In the genomic region with DNA sequence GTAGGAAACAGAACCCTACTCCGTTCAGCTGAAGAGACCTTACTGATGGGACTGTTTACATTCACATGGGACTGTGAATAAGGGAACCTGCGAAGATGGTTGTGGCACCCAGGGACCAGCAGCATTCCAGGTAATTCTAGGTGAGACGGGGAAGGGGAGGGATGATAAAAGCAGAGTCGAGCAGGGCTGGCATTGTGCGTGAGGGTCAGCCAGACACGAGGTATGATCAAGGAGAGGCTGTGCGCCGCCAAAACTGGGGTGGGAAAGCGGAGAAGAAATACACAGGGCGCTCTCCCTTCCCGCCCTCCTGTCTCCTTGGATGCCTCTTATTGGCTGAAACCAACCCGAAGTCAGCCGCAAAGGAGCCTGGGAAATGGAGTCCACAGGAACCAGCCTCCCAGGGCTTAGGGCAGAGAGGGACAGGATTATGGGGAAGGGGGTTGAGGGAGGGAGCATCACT, we compare ENCODE assay signal across 8 cellular contexts. TPM values are rescaled to one million over a fixed set of nuclear protein-coding genes. Genes with fewer than 3 reads are reported as not detected.
DNase-seq lines count a peak whose midpoint lies in the region; ATAC-seq and TF ChIP-seq lines count a peak whose summit lies in the region.

No MANE protein-coding gene starts in this region.

- no peaks in the 10 kb centered on the region for H3K9me2 ChIP-seq in GM23338 (ENCODE audit: insufficient read depth)
- H3K9me2 ChIP-seq in Loucy (replicated peaks; ENCODE audit: low read depth, low read length) = no peaks in the 10 kb centered on the region

- intact Hi-C loops in left cardiac atrium (cut with DNase I) = no loop called here
- intact Hi-C loops in posterior vena cava (cut with DNase I) = no loop called here

- H3K27me3 Mint-ChIP-seq in GM23338 (ENCODE audit: insufficient read depth, low read depth, poor library complexity) = peaks cover 10% of the 10 kb centered on the region
- H3K27me3 Mint-ChIP-seq in activated naive CD8-positive, alpha-beta T cell treated with anti-CD3 and anti-CD28 coated beads, Interleukin-2, amount 10 ng/mL, durations not matched to agents 7 days and 5 days = peaks cover 28% of the 10 kb centered on the region

- in situ Hi-C loops in G401 (cut with HindIII; ENCODE audit: low sequenced_read_pairs) = no loop called here

- no peak overlapping the region for H3K9ac ChIP-seq in Loucy (ENCODE audit: low read depth, low read length, poor library complexity, severe bottlenecking)

- DNase-seq in G401 (ENCODE audit: low spot score) (peak; percentile 93), GM23338 (ENCODE audit: low spot score) (peak; percentile 97), left cardiac atrium (peak; percentile 80), posterior vena cava (ENCODE audit: low spot score) (peak; percentile 85), ureter (ENCODE audit: low spot score) (peak; percentile 59)
- DNase-seq in activated naive CD8-positive, alpha-beta T cell treated with anti-CD3 and anti-CD28 coated beads, Interleukin-2, amount 10 ng/mL, durations not matched to agents 7 days and 5 days = peak; percentile 55

- H3F3A ChIP-seq in GM23338 (replicated peaks; ENCODE audit: low read depth) = no peaks in the 10 kb centered on the region
- no peaks in the 10 kb centered on the region for H3F3A ChIP-seq in Loucy (ENCODE audit: low read depth)

- H3K27me3 ChIP-seq in GM23338 (ENCODE audit: insufficient read depth) (no peaks in the 10 kb centered on the region), Loucy (ENCODE audit: insufficient read depth, low read length, poor library complexity, severe bottlenecking) (no peaks in the 10 kb centered on the region)

- H4K20me1 ChIP-seq in GM23338 (replicated peaks; ENCODE audit: insufficient read depth) = no peaks in the 10 kb centered on the region
- H4K20me1 ChIP-seq in Loucy (ENCODE audit: insufficient read depth, low read length, poor library complexity, severe bottlenecking) = no peaks in the 10 kb centered on the region

- H3K4me1 ChIP-seq in GM23338 (ENCODE audit: insufficient read depth) (peaks cover 17% of the 10 kb centered on the region), Loucy (ENCODE audit: insufficient read depth, low read length, poor library complexity, severe bottlenecking) (no peaks in the 10 kb centered on the region)

- H3K79me2 ChIP-seq in GM23338 (replicated peaks; ENCODE audit: insufficient read depth) = no peaks in the 10 kb centered on the region
- no peaks in the 10 kb centered on the region for H3K79me2 ChIP-seq in Loucy (ENCODE audit: insufficient read depth, low read length)

- no peaks in the 10 kb centered on the region for H3K9me3 Mint-ChIP-seq in GM23338
- no peaks in the 10 kb centered on the region for H3K9me3 Mint-ChIP-seq in activated naive CD8-positive, alpha-beta T cell treated with anti-CD3 and anti-CD28 coated beads, Interleukin-2, amount 10 ng/mL, durations not matched to agents 7 days and 5 days

- no peak overlapping the region for H3K27ac ChIP-seq in GM23338 (ENCODE audit: low read depth)

- H3K36me3 Mint-ChIP-seq in GM23338 (ENCODE audit: low read depth) = no peaks in the 10 kb centered on the region
- H3K36me3 Mint-ChIP-seq in activated naive CD8-positive, alpha-beta T cell treated with anti-CD3 and anti-CD28 coated beads, Interleukin-2, amount 10 ng/mL, durations not matched to agents 7 days and 5 days = no peaks in the 10 kb centered on the region

- ATAC-seq in GM23338 (peak; percentile 99), SK-N-SH treated with all-trans-retinoic acid at 6 μM for 48 hours (peak; percentile 100), left cardiac atrium (peak; percentile 95 to 98)
- ATAC-seq in activated naive CD8-positive, alpha-beta T cell treated with anti-CD3 and anti-CD28 coated beads, Interleukin-2, amount 10 ng/mL, durations not matched to agents 7 days and 5 days (ENCODE audit: low read depth) = peak; percentile 90

- POLR2A ChIA-PET in activated naive CD8-positive, alpha-beta T cell treated with anti-CD3 and anti-CD28 coated beads, Interleukin-2, amount 10 ng/mL, durations not matched to agents 7 days and 5 days (lab: Charles Lee) = no interaction called here

- peak overlapping the region; percentile 81; the same call in 1 of the 2 replicates for H3K27ac Mint-ChIP-seq in GM23338
- peak overlapping the region; percentile 44 for H3K27ac Mint-ChIP-seq in activated naive CD8-positive, alpha-beta T cell treated with anti-CD3 and anti-CD28 coated beads, Interleukin-2, amount 10 ng/mL, durations not matched to agents 7 days and 5 days

- H3K4me3 ChIP-seq in GM23338 = peak overlapping the region; percentile 56
- H3K4me3 ChIP-seq in Loucy (ENCODE audit: low read length, poor library complexity, severe bottlenecking) = peak overlapping the region; percentile 60

- H3K36me3 ChIP-seq in GM23338 (ENCODE audit: insufficient read depth) = no peaks in the 10 kb centered on the region
- no peaks in the 10 kb centered on the region for H3K36me3 ChIP-seq in Loucy (ENCODE audit: insufficient read depth, low read length)

- H3K4me3 Mint-ChIP-seq in GM23338 = peak overlapping the region; percentile 92
- H3K4me3 Mint-ChIP-seq in activated naive CD8-positive, alpha-beta T cell treated with anti-CD3 and anti-CD28 coated beads, Interleukin-2, amount 10 ng/mL, durations not matched to agents 7 days and 5 days = peak overlapping the region; percentile 85

- peaks cover 17% of the 10 kb centered on the region for H3K4me1 Mint-ChIP-seq in GM23338
- H3K4me1 Mint-ChIP-seq in activated naive CD8-positive, alpha-beta T cell treated with anti-CD3 and anti-CD28 coated beads, Interleukin-2, amount 10 ng/mL, durations not matched to agents 7 days and 5 days = peaks cover 14% of the 10 kb centered on the region

- no peak for TF ChIP-seq CTCF in GM23338 (conservative IDR thresholded peaks at IDR 0.05; ENCODE audit: low read depth in 2 of 2)
- no peak for TF ChIP-seq CTCF in Loucy (conservative IDR thresholded peaks at IDR 0.05; ENCODE audit: low read length)

- peak overlapping the region; percentile 91 for H2AFZ ChIP-seq in GM23338
- peak overlapping the region; percentile 91 for H2AFZ ChIP-seq in Loucy (ENCODE audit: low read length)

- no peaks in the 10 kb centered on the region for H3K9me3 ChIP-seq in Loucy (ENCODE audit: insufficient read depth, low read depth, low read length)

- H3K4me2 ChIP-seq in GM23338 (peak overlapping the region; percentile 83), Loucy (ENCODE audit: low read depth, low read length, poor library complexity, severe bottlenecking) (peak overlapping the region; percentile 69)

TF ChIP-seq in GM23338, 12 proteins besides CTCF, POLR2A, EP300 and RAD21:
- TF ChIP-seq, protein P1, sequence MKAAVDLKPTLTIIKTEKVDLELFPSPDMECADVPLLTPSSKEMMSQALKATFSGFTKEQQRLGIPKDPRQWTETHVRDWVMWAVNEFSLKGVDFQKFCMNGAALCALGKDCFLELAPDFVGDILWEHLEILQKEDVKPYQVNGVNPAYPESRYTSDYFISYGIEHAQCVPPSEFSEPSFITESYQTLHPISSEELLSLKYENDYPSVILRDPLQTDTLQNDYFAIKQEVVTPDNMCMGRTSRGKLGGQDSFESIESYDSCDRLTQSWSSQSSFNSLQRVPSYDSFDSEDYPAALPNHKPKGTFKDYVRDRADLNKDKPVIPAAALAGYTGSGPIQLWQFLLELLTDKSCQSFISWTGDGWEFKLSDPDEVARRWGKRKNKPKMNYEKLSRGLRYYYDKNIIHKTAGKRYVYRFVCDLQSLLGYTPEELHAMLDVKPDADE (IDR thresholded peaks at IDR 0.05) = peak; percentile 50; the same call in 1 of the 2 replicates
- TF ChIP-seq CREB1 (CRISPR knock-in tag; IDR thresholded peaks at IDR 0.05; ENCODE audit: low read depth) (no peak), POLR2AphosphoS5 (IDR thresholded peaks at IDR 0.05; ENCODE audit: low read depth) (peak; percentile 69)

TF ChIP-seq in SK-N-SH treated with all-trans-retinoic acid at 6 μM for 48 hours, 23 proteins besides CTCF, POLR2A, EP300 and RAD21 (continues in another document):
- TF ChIP-seq ZNF8 (CRISPR knock-in tag; IDR thresholded peaks at IDR 0.05) (no peak), SNAI2 (CRISPR knock-in tag; IDR thresholded peaks at IDR 0.05) (no peak), ZFP30 (CRISPR knock-in tag; IDR thresholded peaks at IDR 0.05) (no peak), GLIS3 (CRISPR knock-in tag; IDR thresholded peaks at IDR 0.05) (no peak), ZNF70 (CRISPR knock-in tag; IDR thresholded peaks at IDR 0.05) (no peak), ZFP3 (CRISPR knock-in tag; IDR thresholded peaks at IDR 0.05) (no peak), TOX (CRISPR knock-in tag; IDR thresholded peaks at IDR 0.05; ENCODE audit: borderline replicate concordance) (no peak), CSDC2 (CRISPR knock-in tag; IDR thresholded peaks at IDR 0.05) (no peak)
- TF ChIP-seq, protein P2, sequence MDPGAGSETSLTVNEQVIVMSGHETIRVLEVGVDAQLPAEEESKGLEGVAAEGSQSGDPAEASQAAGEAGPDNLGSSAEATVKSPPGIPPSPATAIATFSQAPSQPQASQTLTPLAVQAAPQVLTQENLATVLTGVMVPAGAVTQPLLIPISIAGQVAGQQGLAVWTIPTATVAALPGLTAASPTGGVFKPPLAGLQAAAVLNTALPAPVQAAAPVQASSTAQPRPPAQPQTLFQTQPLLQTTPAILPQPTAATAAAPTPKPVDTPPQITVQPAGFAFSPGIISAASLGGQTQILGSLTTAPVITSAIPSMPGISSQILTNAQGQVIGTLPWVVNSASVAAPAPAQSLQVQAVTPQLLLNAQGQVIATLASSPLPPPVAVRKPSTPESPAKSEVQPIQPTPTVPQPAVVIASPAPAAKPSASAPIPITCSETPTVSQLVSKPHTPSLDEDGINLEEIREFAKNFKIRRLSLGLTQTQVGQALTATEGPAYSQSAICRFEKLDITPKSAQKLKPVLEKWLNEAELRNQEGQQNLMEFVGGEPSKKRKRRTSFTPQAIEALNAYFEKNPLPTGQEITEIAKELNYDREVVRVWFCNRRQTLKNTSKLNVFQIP (CRISPR knock-in tag; IDR thresholded peaks at IDR 0.05; ENCODE audit: borderline replicate concordance, low read depth) = no peak

RNA-seq across cellular contexts. Expression of a gene that starts 38.4 kb away (rescaled TPM):
- total RNA-seq in G401 (2014; rRNA removed; shearing (Covaris generic)) = 23.9 and 34.4 TPM in 2 replicates
- 102 and 112 TPM in 2 replicates for total RNA-seq in GM23338 (2014; rRNA removed; shearing (Covaris generic))
- 40.5 and 44.7 TPM in 2 replicates for polyA plus RNA-seq in GM23338 (2016; fragmentation: Nextera tagmentation; extraction: Ambion mirVana)
- 10 to 100 TPM; 64.2 to 67.7 TPM for total RNA-seq in activated naive CD8-positive, alpha-beta T cell treated with anti-CD3 and anti-CD28 coated beads, Interleukin-2, amount 10 ng/mL, durations not matched to agents 7 days and 5 days
- total RNA-seq in left cardiac atrium = 10 to 100 TPM; 30.6 to 32.3 TPM
- total RNA-seq in posterior vena cava = 10 to 100 TPM; 39.9 to 41.8 TPM
- total RNA-seq in ureter = 64.1 TPM

RNA-seq across cellular contexts. Expression of a gene that starts 58.6 kb away (rescaled TPM):
- not detected in 2 replicates for total RNA-seq in G401 (2014; rRNA removed; shearing (Covaris generic))
- not detected in 2 replicates for total RNA-seq in GM23338 (2014; rRNA removed; shearing (Covaris generic))
- polyA plus RNA-seq in GM23338 (2016; fragmentation: Nextera tagmentation; extraction: Ambion mirVana) = not detected in 2 replicates
- not detected for total RNA-seq in activated naive CD8-positive, alpha-beta T cell treated with anti-CD3 and anti-CD28 coated beads, Interleukin-2, amount 10 ng/mL, durations not matched to agents 7 days and 5 days
- total RNA-seq in left cardiac atrium (not detected), posterior vena cava (not detected), ureter (not detected)
